ENCODE assay signal across 1 cellular context in the genomic region with DNA sequence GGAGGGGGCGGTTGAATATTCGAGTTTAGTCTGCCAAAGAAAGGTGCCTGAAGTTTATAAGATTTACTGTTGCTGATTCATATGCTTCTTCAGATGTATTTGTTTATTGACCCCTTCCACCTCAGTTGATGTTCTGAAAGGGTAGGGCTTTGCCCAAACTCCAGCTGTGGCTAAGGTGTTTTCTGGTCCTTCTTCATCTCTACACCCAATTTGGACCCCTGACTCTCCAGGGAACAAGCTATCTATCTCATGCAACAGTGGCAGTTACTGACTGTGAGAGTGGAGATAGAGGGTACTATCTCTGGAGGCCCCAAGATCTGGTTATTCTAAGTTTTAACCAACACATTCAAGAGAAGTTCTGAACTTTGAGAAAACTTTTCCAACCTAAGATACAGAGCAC.
A peak's percentile ranks its signal among the peaks of the same experiment; 100 is the strongest.
TF ChIP-seq lines count a peak whose summit lies in the region.

No MANE protein-coding gene starts in this region.

TF ChIP-seq in K562, 482 proteins besides CTCF, POLR2A, EP300 and RAD21 (continued from another document and continues in another):
- TF ChIP-seq CLOCK (CRISPR knock-in tag; IDR thresholded peaks at IDR 0.05; ENCODE audit: borderline replicate concordance) (no peak), ZNF217 (CRISPR knock-in tag; IDR thresholded peaks at IDR 0.05) (no peak), ZNF12 (CRISPR knock-in tag; IDR thresholded peaks at IDR 0.05) (no peak), NEUROD1 (IDR thresholded peaks at IDR 0.05; ENCODE audit: borderline replicate concordance, low read depth, low read length, partially characterized antibody) (peak; percentile 53), ATF1 (CRISPR knock-in tag; IDR thresholded peaks at IDR 0.05) (no peak), ATF1 (tag; IDR thresholded peaks at IDR 0.05) (no peak), TSC22D4 (tag; IDR thresholded peaks at IDR 0.05) (no peak), ZNF592 (IDR thresholded peaks at IDR 0.05) (peak; percentile 53), ARID1B (IDR thresholded peaks at IDR 0.05) (peak; percentile 94), ZNF766 (CRISPR knock-in tag; conservative IDR thresholded peaks at IDR 0.05) (no peak), NR2C1 (IDR thresholded peaks at IDR 0.05) (no peak; the same call in 1 of the 2 replicates), NR2C1 (tag; IDR thresholded peaks at IDR 0.05) (no peak), GATAD2B (IDR thresholded peaks at IDR 0.05; ENCODE audit: borderline replicate concordance) (peak; percentile 70; the same call in 1 of the 2 replicates), IFI16 (CRISPR knock-in tag; IDR thresholded peaks at IDR 0.05) (no peak), SMARCE1 (IDR thresholded peaks at IDR 0.05) (peak; percentile 68), PHF8 (IDR thresholded peaks at IDR 0.05; ENCODE audit: borderline replicate concordance, low read length) (no peak), ZNF551 (CRISPR knock-in tag; IDR thresholded peaks at IDR 0.05) (no peak), DDX20 (tag; IDR thresholded peaks at IDR 0.05; ENCODE audit: low read depth) (no peak), MTA2 (IDR thresholded peaks at IDR 0.05; ENCODE audit: low read depth) (peak; percentile 82), HDAC1 (IDR thresholded peaks at IDR 0.05) (peak; percentile 26 to 27; a peak in 1 of 4 replicates), ZNF696 (CRISPR knock-in tag; conservative IDR thresholded peaks at IDR 0.05) (no peak), ZNF23 (CRISPR knock-in tag; IDR thresholded peaks at IDR 0.05) (no peak), STAG1 (CRISPR knock-in tag; IDR thresholded peaks at IDR 0.05; ENCODE audit: borderline replicate concordance) (no peak), ZNF354B (CRISPR knock-in tag; IDR thresholded peaks at IDR 0.05) (no peak), IRF2 (CRISPR knock-in tag; IDR thresholded peaks at IDR 0.05) (no peak), ZNF780A (CRISPR knock-in tag; IDR thresholded peaks at IDR 0.05) (no peak), ZNF609 (CRISPR knock-in tag; IDR thresholded peaks at IDR 0.05; ENCODE audit: borderline replicate concordance) (no peak), TBP (optimal IDR thresholded peaks at IDR 0.05; ENCODE audit: low read depth, low read length) (no peak), E2F3 (CRISPR knock-in tag; IDR thresholded peaks at IDR 0.05) (no peak), TCF3 (CRISPR knock-in tag; IDR thresholded peaks at IDR 0.05) (peak; percentile 91), ATF6 (CRISPR knock-in tag; IDR thresholded peaks at IDR 0.05) (no peak), MITF (IDR thresholded peaks at IDR 0.05) (no peak), ZNF24 (IDR thresholded peaks at IDR 0.05) (no peak), ZNF445 (CRISPR knock-in tag; IDR thresholded peaks at IDR 0.05; ENCODE audit: low read depth) (no peak), SIN3B (IDR thresholded peaks at IDR 0.05; ENCODE audit: low read depth) (no peak), ZNF398 (CRISPR knock-in tag; IDR thresholded peaks at IDR 0.05) (no peak), ILF3 (IDR thresholded peaks at IDR 0.05; ENCODE audit: borderline replicate concordance) (no peak), RBM17 (IDR thresholded peaks at IDR 0.05; ENCODE audit: borderline replicate concordance, low read depth, low read length) (no peak), PYGO2 (tag; IDR thresholded peaks at IDR 0.05) (no peak)
- TF ChIP-seq, protein P1, sequence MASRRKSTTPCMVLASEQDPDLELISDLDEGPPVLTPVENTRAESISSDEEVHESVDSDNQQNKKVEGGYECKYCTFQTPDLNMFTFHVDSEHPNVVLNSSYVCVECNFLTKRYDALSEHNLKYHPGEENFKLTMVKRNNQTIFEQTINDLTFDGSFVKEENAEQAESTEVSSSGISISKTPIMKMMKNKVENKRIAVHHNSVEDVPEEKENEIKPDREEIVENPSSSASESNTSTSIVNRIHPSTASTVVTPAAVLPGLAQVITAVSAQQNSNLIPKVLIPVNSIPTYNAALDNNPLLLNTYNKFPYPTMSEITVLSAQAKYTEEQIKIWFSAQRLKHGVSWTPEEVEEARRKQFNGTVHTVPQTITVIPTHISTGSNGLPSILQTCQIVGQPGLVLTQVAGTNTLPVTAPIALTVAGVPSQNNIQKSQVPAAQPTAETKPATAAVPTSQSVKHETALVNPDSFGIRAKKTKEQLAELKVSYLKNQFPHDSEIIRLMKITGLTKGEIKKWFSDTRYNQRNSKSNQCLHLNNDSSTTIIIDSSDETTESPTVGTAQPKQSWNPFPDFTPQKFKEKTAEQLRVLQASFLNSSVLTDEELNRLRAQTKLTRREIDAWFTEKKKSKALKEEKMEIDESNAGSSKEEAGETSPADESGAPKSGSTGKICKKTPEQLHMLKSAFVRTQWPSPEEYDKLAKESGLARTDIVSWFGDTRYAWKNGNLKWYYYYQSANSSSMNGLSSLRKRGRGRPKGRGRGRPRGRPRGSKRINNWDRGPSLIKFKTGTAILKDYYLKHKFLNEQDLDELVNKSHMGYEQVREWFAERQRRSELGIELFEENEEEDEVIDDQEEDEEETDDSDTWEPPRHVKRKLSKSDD (conservative IDR thresholded peaks at IDR 0.05; ENCODE audit: low read length): no peak
- TF ChIP-seq, protein P2, sequence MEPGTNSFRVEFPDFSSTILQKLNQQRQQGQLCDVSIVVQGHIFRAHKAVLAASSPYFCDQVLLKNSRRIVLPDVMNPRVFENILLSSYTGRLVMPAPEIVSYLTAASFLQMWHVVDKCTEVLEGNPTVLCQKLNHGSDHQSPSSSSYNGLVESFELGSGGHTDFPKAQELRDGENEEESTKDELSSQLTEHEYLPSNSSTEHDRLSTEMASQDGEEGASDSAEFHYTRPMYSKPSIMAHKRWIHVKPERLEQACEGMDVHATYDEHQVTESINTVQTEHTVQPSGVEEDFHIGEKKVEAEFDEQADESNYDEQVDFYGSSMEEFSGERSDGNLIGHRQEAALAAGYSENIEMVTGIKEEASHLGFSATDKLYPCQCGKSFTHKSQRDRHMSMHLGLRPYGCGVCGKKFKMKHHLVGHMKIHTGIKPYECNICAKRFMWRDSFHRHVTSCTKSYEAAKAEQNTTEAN (CRISPR knock-in tag; IDR thresholded peaks at IDR 0.05): no peak
